In the genomic region with DNA sequence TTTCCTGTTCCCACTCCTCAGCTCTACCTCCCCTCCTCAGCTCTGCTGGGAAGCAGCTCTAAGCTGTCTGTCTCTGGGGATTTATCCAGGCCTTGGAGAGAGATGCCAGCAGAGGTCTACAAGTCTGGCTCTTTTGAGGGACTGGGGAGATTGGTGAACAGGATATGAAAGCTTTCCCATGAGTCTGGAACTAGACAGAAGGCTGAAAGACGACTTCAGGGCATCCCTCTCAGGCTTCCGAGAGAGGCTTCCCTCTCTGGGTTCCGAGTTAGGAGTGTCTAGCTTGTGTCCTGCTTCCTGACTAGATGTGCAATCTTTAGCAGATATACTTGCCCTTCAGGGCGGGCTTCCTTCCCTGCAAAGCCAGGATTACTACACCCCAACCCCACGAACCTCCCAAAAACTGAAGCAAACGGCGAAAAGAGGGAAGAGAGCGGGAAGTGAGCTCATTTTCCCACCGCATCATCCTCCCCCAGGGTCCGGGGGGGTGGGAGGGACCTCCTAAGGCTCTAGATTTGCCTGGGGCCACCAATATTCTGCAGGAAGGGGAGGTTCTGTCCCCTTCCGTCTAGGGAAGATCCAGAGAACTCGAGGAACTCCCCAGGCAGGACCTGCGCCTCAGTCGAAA, we compare ENCODE assay signal across 8 cellular contexts. TPM values are rescaled to one million over a fixed set of nuclear protein-coding genes. Genes with fewer than 3 reads are reported as not detected.
DNase-seq lines count a peak whose midpoint lies in the region; ATAC-seq and TF ChIP-seq lines count a peak whose summit lies in the region.

No MANE protein-coding gene starts in this region.

- WGBS in ectodermal cell, 2 experiments = 8 to 10% methylated on average over 14 of the region's 14 CpGs

- H3K4me3 Mint-ChIP-seq in activated CD4-positive, alpha-beta T cell treated with anti-CD3 and anti-CD28 coated beads for 36 hours = peak overlapping the region; percentile 93

- H3K36me3 ChIP-seq in RWPE2 (ENCODE audit: low read depth) = peaks cover 25% of the 10 kb centered on the region
- no peaks in the 10 kb centered on the region for H3K36me3 ChIP-seq in ectodermal cell (ENCODE audit: control insufficient read depth, insufficient read depth, low read length)
- peaks cover 0 to 24% (median 10%) of the 10 kb centered on the region in 3 donors for H3K36me3 ChIP-seq in tibial artery

- H3K36me3 Mint-ChIP-seq in activated CD4-positive, alpha-beta T cell treated with anti-CD3 and anti-CD28 coated beads for 36 hours (ENCODE audit: low read depth) = peaks cover 23% of the 10 kb centered on the region

- peaks cover 43% of the 10 kb centered on the region for H3K4me1 Mint-ChIP-seq in activated CD4-positive, alpha-beta T cell treated with anti-CD3 and anti-CD28 coated beads for 36 hours

- H3K27ac ChIP-seq in RWPE2 (ENCODE audit: poor library complexity, severe bottlenecking) (peak overlapping the region; percentile 63), ectodermal cell (ENCODE audit: insufficient read depth, low read depth, low read length, poor library complexity, severe bottlenecking) (no peak overlapping the region), tibial artery (peak overlapping the region; percentile 87 to 98)

- CTCF ChIA-PET in activated CD4-positive, alpha-beta T cell treated with anti-CD3 and anti-CD28 coated beads for 36 hours (lab: Charles Lee) = interaction anchor here (0.5 to 1.2 kb wide), 9 partner anchors 12 to 198 kb away, joined by 3 to 5 read pairs (median 3); a partner anchor contains a TSS

- H3K4me3 ChIP-seq in RWPE2 (ENCODE audit: severe bottlenecking) = peak overlapping the region; percentile 51
- H3K4me3 ChIP-seq in ectodermal cell (ENCODE audit: insufficient read depth, low read depth, low read length) = peak overlapping the region; percentile 65
- H3K4me3 ChIP-seq in tibial artery = peak overlapping the region; percentile 73 to 100

- H3K27me3 ChIP-seq in RWPE2 (ENCODE audit: insufficient read depth, poor library complexity, severe bottlenecking) = no peaks in the 10 kb centered on the region
- no peaks in the 10 kb centered on the region for H3K27me3 ChIP-seq in ectodermal cell (ENCODE audit: control insufficient read depth, insufficient read depth, low read length, poor library complexity, severe bottlenecking)
- H3K27me3 ChIP-seq in tibial artery = no peaks in the 10 kb centered on the region

- TF ChIP-seq CTCF in RWPE2 (IDR thresholded peaks at IDR 0.05; ENCODE audit: poor library complexity, severe bottlenecking) = no peak
- no peak for TF ChIP-seq CTCF in tibial artery (IDR thresholded peaks at IDR 0.05)

- no peaks in the 10 kb centered on the region for H3K27me3 Mint-ChIP-seq in activated CD4-positive, alpha-beta T cell treated with anti-CD3 and anti-CD28 coated beads for 36 hours

- ATAC-seq in activated CD4-positive, alpha-beta T cell treated with anti-CD3 and anti-CD28 coated beads for 36 hours = peak; percentile 7
- peak; percentile 6 for ATAC-seq in HG02840 (IDR thresholded peaks at IDR 0.05; ENCODE audit: low FRiP score, unreplicated experiment)
- peak; percentile 56 for ATAC-seq in RWPE2 (ENCODE audit: low read depth)

- H3K9me3 ChIP-seq in RWPE2 (ENCODE audit: severe bottlenecking) (no peaks in the 10 kb centered on the region), ectodermal cell (ENCODE audit: control insufficient read depth, low read length) (no peaks in the 10 kb centered on the region), tibial artery (no peaks in the 10 kb centered on the region)

- intact Hi-C loops in activated CD4-positive, alpha-beta T cell treated with anti-CD3 and anti-CD28 coated beads for 36 hours (cut with DNase I, micrococcal nuclease) = loop anchor here (1.0 to 10.0 kb wide), 7 partner anchors 47 to 284 kb away; a partner anchor contains a TSS
- intact Hi-C loops in tibial artery (cut with DNase I; ENCODE audit: low total_unique reads) = loop anchor here (10.0 kb wide), 1 partner anchor 50 kb away; a partner anchor contains a TSS

- POLR2A ChIA-PET in activated CD4-positive, alpha-beta T cell treated with anti-CD3 and anti-CD28 coated beads for 36 hours (lab: Charles Lee) = interaction anchor here (0.7 to 1.2 kb wide), 2 partner anchors 47 to 198 kb away, joined by 3 to 7 read pairs; a partner anchor contains a TSS

- peaks cover 13% of the 10 kb centered on the region for H3K4me1 ChIP-seq in RWPE2 (ENCODE audit: insufficient read depth, poor library complexity, severe bottlenecking)
- H3K4me1 ChIP-seq in ectodermal cell (ENCODE audit: control insufficient read depth, insufficient read depth, low read length) = peaks cover 8% of the 10 kb centered on the region
- peaks cover 6 to 28% (median 19%) of the 10 kb centered on the region in 4 donors for H3K4me1 ChIP-seq in tibial artery

- no peak for DNase-seq in activated CD4-positive, alpha-beta T cell treated with anti-CD3 and anti-CD28 coated beads for 36 hours
- no peak for DNase-seq in activated CD4-positive, alpha-beta T cell treated with anti-CD3 and anti-CD28 coated beads, Interleukin-2, amount 50 U/mL, for 1 hour
- DNase-seq in RWPE2 (ENCODE audit: low spot score) (no peak), medulla oblongata (ENCODE audit: extremely low spot score) (peak; percentile 19), tibial artery (peak; percentile 59 to 74), NCI-H128 (lab: John Stamatoyannopoulos, UW; ENCODE audit: unreplicated experiment) (no peak)

- H3K27ac Mint-ChIP-seq in activated CD4-positive, alpha-beta T cell treated with anti-CD3 and anti-CD28 coated beads for 36 hours = peak overlapping the region; percentile 93

- no peaks in the 10 kb centered on the region for H3K9me3 Mint-ChIP-seq in activated CD4-positive, alpha-beta T cell treated with anti-CD3 and anti-CD28 coated beads for 36 hours (ENCODE audit: low read depth)

RNA-seq across cellular contexts. Expression of a gene that starts 0.6 kb away (rescaled TPM):
- total RNA-seq in activated CD4-positive, alpha-beta T cell treated with anti-CD3 and anti-CD28 coated beads for 36 hours = 10 to 100 TPM; 15.8 to 19.0 TPM
- 18.4 TPM for polyA plus RNA-seq in ectodermal cell (2013, experiment 1 of 4)
- 18.1 TPM for polyA plus RNA-seq in ectodermal cell (2013, experiment 2 of 4)
- polyA plus RNA-seq in ectodermal cell (2013, experiment 3 of 4) = 23.6 TPM
- polyA plus RNA-seq in ectodermal cell (2013, experiment 4 of 4) = 26.3 TPM

RNA-seq across cellular contexts. Expression of a gene that starts 47.2 kb away (rescaled TPM):
- total RNA-seq in activated CD4-positive, alpha-beta T cell treated with anti-CD3 and anti-CD28 coated beads for 36 hours = 10 to 100 TPM; 16.7 to 17.1 TPM
- 9.3 TPM for polyA plus RNA-seq in ectodermal cell (2013, experiment 1 of 4)
- 12.6 TPM for polyA plus RNA-seq in ectodermal cell (2013, experiment 2 of 4)
- 9.5 TPM for polyA plus RNA-seq in ectodermal cell (2013, experiment 3 of 4)
- polyA plus RNA-seq in ectodermal cell (2013, experiment 4 of 4) = 11.6 TPM

RNA-seq across cellular contexts. Expression of a gene that starts 55.1 kb away (rescaled TPM):
- total RNA-seq in activated CD4-positive, alpha-beta T cell treated with anti-CD3 and anti-CD28 coated beads for 36 hours = under 1 TPM; 0.63 to 0.66 TPM
- polyA plus RNA-seq in ectodermal cell (2013, experiment 1 of 4) = 1.8 TPM
- 2.5 TPM for polyA plus RNA-seq in ectodermal cell (2013, experiment 2 of 4)
- 0.96 TPM for polyA plus RNA-seq in ectodermal cell (2013, experiment 3 of 4)
- 1.6 TPM for polyA plus RNA-seq in ectodermal cell (2013, experiment 4 of 4)

Comparison
In these comparisons a context has a peak if more than half of its experiments do, and no peak if none do; other contexts are left out.
1. ATAC-seq: peak in every context shown above with its lines; median percentile 56 in RWPE2; 7 in activated CD4-positive, alpha-beta T cell treated with anti-CD3 and anti-CD28 coated beads for 36 hours; 6 in HG02840.
2. DNase-seq: peak in medulla oblongata (single experiment) and tibial artery (2 of 2); none in activated CD4-positive, alpha-beta T cell treated with anti-CD3 and anti-CD28 coated beads for 36 hours (single experiment), activated CD4-positive, alpha-beta T cell treated with anti-CD3 and anti-CD28 coated beads, Interleukin-2, amount 50 U/mL, for 1 hour (single experiment), RWPE2 (single experiment) and NCI-H128 (single experiment).
3. Peak in every context shown above with its lines, with median percentiles within 50 percentile points of each other: H3K4me3 ChIP-seq.